Comparison of ENCODE assay signal across 9 cellular contexts in genomic region chr13:52846567-52847321, GRCh38. TPM values are rescaled to one million over a fixed set of nuclear protein-coding genes. Genes with fewer than 3 reads are reported as not detected.
DNase-seq lines count a peak whose midpoint lies in the region; ATAC-seq, FAIRE-seq and TF ChIP-seq lines count a peak whose summit lies in the region.
"Had no signal": no experiment of that assay in that cellular context is flagged by ENCODE, and none has a peak within 500 bp of the region (broad histone marks: within the 10 kb centered on the region; RNA-seq: fewer than 3 reads in every experiment).

No MANE protein-coding gene starts in this region.

- peak overlapping the region; percentile 54 for H3K4me2 ChIP-seq in astrocyte (ENCODE audit: low read length)
- H3K4me2 ChIP-seq in smooth muscle cell, result peak overlapping the region; percentile 84

- WGBS in smooth muscle cell (ENCODE audit: low lambda C conversion rate), result 7% methylated on average over 100 of the region's 100 CpGs

- H4K20me1 ChIP-seq in astrocyte (ENCODE audit: insufficient read depth, low read length) (no peaks in the 10 kb centered on the region), smooth muscle cell (ENCODE audit: low read depth) (no peaks in the 10 kb centered on the region)

- peaks cover 2% of the 10 kb centered on the region for H3K36me3 Mint-ChIP-seq in astrocyte (ENCODE audit: low read depth, unreplicated experiment)

- TF ChIP-seq CTCF in HFF-Myc (IDR thresholded peaks at IDR 0.05; ENCODE audit: low read depth, low read length, missing control alignments), result peak; percentile 18
- TF ChIP-seq CTCF in astrocyte (IDR thresholded peaks at IDR 0.05; ENCODE audit: insufficient read depth, low read depth, low read length), result no peak
- peak; percentile 61 for TF ChIP-seq CTCF in smooth muscle cell (IDR thresholded peaks at IDR 0.05; ENCODE audit: borderline replicate concordance, insufficient read depth, poor library complexity, severe bottlenecking)

- FAIRE-seq in astrocyte (lab: Jason Lieb, UNC), result no peak

- H3K9me3 ChIP-seq in astrocyte (ENCODE audit: insufficient read depth, low read depth, low read length), result peaks cover 7% of the 10 kb centered on the region
- H3K9me3 ChIP-seq in iPS-15b (ENCODE audit: control insufficient read depth, insufficient read depth, low read length), result no peaks in the 10 kb centered on the region
- H3K9me3 ChIP-seq in smooth muscle cell (replicated peaks; ENCODE audit: low read depth), result no peaks in the 10 kb centered on the region

- H3K4me1 ChIP-seq in astrocyte (ENCODE audit: insufficient read depth, low read length), result peaks cover 11% of the 10 kb centered on the region
- H3K4me1 ChIP-seq in iPS-15b (ENCODE audit: control insufficient read depth, insufficient read depth, low read length), result peaks cover 4% of the 10 kb centered on the region
- peaks cover 10% of the 10 kb centered on the region for H3K4me1 ChIP-seq in smooth muscle cell (ENCODE audit: low read depth)

- DNase-seq in HFF-Myc (ENCODE audit: extremely low read depth, low read depth) (no peak), astrocyte (ENCODE audit: low read depth) (peak; percentile 10), smooth muscle cell (lab: John Stamatoyannopoulos, UW; ENCODE audit: unreplicated experiment) (peak; percentile 23), T1000 (lab: John Stamatoyannopoulos, UW) (no peak), HuH-7 (ENCODE audit: low spot score) (no peak)

- H2AFZ ChIP-seq in astrocyte (ENCODE audit: low read depth, low read length) (peak overlapping the region; percentile 1), smooth muscle cell (ENCODE audit: low read depth) (no peak overlapping the region)

- peaks cover 4% of the 10 kb centered on the region for H3K4me1 Mint-ChIP-seq in astrocyte (ENCODE audit: low read depth, unreplicated experiment)

- H3K27ac Mint-ChIP-seq in astrocyte (ENCODE audit: unreplicated experiment), result no peak overlapping the region

- H3K36me3 ChIP-seq in astrocyte (ENCODE audit: insufficient read depth, low read length), result no peaks in the 10 kb centered on the region
- peaks cover 11% of the 10 kb centered on the region for H3K36me3 ChIP-seq in iPS-15b (ENCODE audit: control insufficient read depth, insufficient read depth, low read length)
- H3K36me3 ChIP-seq in smooth muscle cell (ENCODE audit: low read depth), result no peaks in the 10 kb centered on the region

- no peak overlapping the region for H3K4me3 Mint-ChIP-seq in astrocyte (ENCODE audit: unreplicated experiment)

- no peak for ATAC-seq in GM18861 (IDR thresholded peaks at IDR 0.05; ENCODE audit: unreplicated experiment)
- no peak for ATAC-seq in HG02588 (IDR thresholded peaks at IDR 0.05; ENCODE audit: unreplicated experiment)

- H3K27ac ChIP-seq in astrocyte (ENCODE audit: low read depth, low read length) (no peak overlapping the region), smooth muscle cell (ENCODE audit: low read depth) (no peak overlapping the region)

- H3K9ac ChIP-seq in astrocyte (ENCODE audit: low read length), result no peak overlapping the region
- H3K9ac ChIP-seq in iPS-15b (ENCODE audit: low read depth, low read length), result no peak overlapping the region
- H3K9ac ChIP-seq in smooth muscle cell (ENCODE audit: low read depth), result no peak overlapping the region

- peaks cover 44% of the 10 kb centered on the region for H3K27me3 Mint-ChIP-seq in astrocyte (ENCODE audit: low read depth, unreplicated experiment)

- H3K79me2 ChIP-seq in astrocyte (ENCODE audit: insufficient read depth, low read length) (no peaks in the 10 kb centered on the region), smooth muscle cell (ENCODE audit: low read depth) (no peaks in the 10 kb centered on the region)

- H3K27me3 ChIP-seq in astrocyte (ENCODE audit: insufficient read depth, low read length), result peaks cover 65% of the 10 kb centered on the region
- peaks cover 50% of the 10 kb centered on the region for H3K27me3 ChIP-seq in iPS-15b (ENCODE audit: control insufficient read depth, insufficient read depth, low read length)
- peaks cover 68% of the 10 kb centered on the region for H3K27me3 ChIP-seq in smooth muscle cell (ENCODE audit: low read depth)

- peaks cover 37% of the 10 kb centered on the region for H3K9me3 Mint-ChIP-seq in astrocyte (ENCODE audit: unreplicated experiment)

- H3F3A ChIP-seq in smooth muscle cell (ENCODE audit: low read depth), result peaks cover 7% of the 10 kb centered on the region

- H3K4me3 ChIP-seq in HFF-Myc (replicated peaks; ENCODE audit: low read depth, low read length), result no peak overlapping the region
- H3K4me3 ChIP-seq in astrocyte (ENCODE audit: insufficient read depth, low read depth, low read length), result no peak overlapping the region
- peak overlapping the region; percentile 48 for H3K4me3 ChIP-seq in iPS-15b (ENCODE audit: low read depth, low read length)
- H3K4me3 ChIP-seq in smooth muscle cell, result peak overlapping the region; percentile 34

RNA-seq across cellular contexts. Expression of gene PCDH8, which starts 1.7 kb away (rescaled TPM):
- total RNA-seq in astrocyte (0.34 and 1.9 TPM in 2 replicates), smooth muscle cell (0.58 and 0.85 TPM in 2 replicates)
- 2.1 TPM in 1 of 2 replicates, not detected in the other for polyA plus RNA-seq in smooth muscle cell
- total RNA-seq: myocyte had no signal

Comparison
In these comparisons a context has a peak if more than half of its experiments do, and no peak if none do; other contexts are left out.
1. DNase-seq: peak in astrocyte (single experiment) and smooth muscle cell (single experiment); none in HFF-Myc (single experiment), T1000 (single experiment) and HuH-7 (single experiment).
2. H3K4me3 ChIP-seq: peak in iPS-15b (single experiment) and smooth muscle cell (single experiment); none in HFF-Myc (single experiment) and astrocyte (single experiment).